27 cellular contexts compared by ENCODE assay signal in the genomic region with DNA sequence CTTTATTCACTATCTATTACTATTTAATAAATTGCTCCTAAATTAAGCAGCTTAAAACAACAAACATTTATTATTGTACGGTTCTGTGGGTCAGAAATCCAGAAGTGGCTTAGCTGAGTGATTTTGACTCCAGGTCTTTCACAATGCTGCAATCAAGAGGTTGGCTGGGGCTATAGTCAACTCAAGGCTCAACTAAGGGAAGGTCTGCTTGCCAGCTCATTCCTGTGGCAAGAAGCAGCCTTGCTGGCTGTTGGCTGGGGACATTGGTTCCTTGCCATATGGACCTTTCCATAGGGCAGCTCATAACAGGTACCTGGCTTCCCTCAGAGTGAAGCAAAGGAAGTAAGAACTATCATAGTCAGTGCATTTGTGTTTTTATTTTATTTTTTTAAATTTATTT. TPM values are rescaled to one million over a fixed set of nuclear protein-coding genes. Genes with fewer than 3 reads are reported as not detected.
DNase-seq lines count a peak whose midpoint lies in the region; ATAC-seq and TF ChIP-seq lines count a peak whose summit lies in the region.
"Had no signal": no experiment of that assay in that cellular context is flagged by ENCODE, and none has a peak within 500 bp of the region (broad histone marks: within the 10 kb centered on the region; RNA-seq: fewer than 3 reads in every experiment).

No MANE protein-coding gene starts in this region.

- ATAC-seq in sciatic nerve (peak; percentile 76), HG02973 (IDR thresholded peaks at IDR 0.05; ENCODE audit: unreplicated experiment) (no peak)
- ATAC-seq: activated CD4-positive, alpha-beta T cell treated with anti-CD3 and anti-CD28 coated beads for 36 hours; activated CD8-positive, alpha-beta T cell treated with anti-CD3 and anti-CD28 coated beads, Interleukin-2, amount 10 ng/mL, durations not matched to agents 7 days and 5 days; K562; naive thymus-derived CD4-positive, alpha-beta T cell; stimulated activated naive CD8-positive, alpha-beta T cell treated with anti-CD3 and anti-CD28 coated beads, Interleukin-15, amount 100 ng/mL, for 72 hours had no signal

- peak overlapping the region; percentile 48 for H3K4me3 ChIP-seq in adipocyte (ENCODE audit: low read length)
- no peak overlapping the region for H3K4me3 ChIP-seq in fibroblast of pulmonary artery (replicated peaks; ENCODE audit: low read depth, low read length)
- H3K4me3 ChIP-seq: K562, MG63, tibial artery had no signal

- H3K36me3 ChIP-seq in adipocyte (ENCODE audit: control insufficient read depth, insufficient read depth, low read length, severe bottlenecking): no peaks in the 10 kb centered on the region
- H3K36me3 ChIP-seq: BE2C, MG63, tibial artery had no signal

- peaks cover 15% of the 10 kb centered on the region for H3K4me1 ChIP-seq in adipocyte (ENCODE audit: control insufficient read depth, insufficient read depth, low read length)

- DNase-seq in AG20443 (ENCODE audit: low spot score) (peak; percentile 14), adipocyte (ENCODE audit: low read depth) (no peak), fibroblast of pulmonary artery (ENCODE audit: low read depth) (peak; percentile 50), sciatic nerve (ENCODE audit: low spot score) (no peak), GDM1 (lab: John Stamatoyannopoulos, UW) (no peak), activated T-cell treated with anti-CD3 and anti-CD28 coated beads for 4 hours (no peak), MV-4-11 (lab: John Stamatoyannopoulos, UW) (no peak)
- DNase-seq: activated CD4-positive, alpha-beta T cell treated with anti-CD3 and anti-CD28 coated beads for 36 hours; activated CD8-positive, alpha-beta T cell treated with anti-CD3 and anti-CD28 coated beads, Interleukin-2, amount 10 ng/mL, durations not matched to agents 7 days and 5 days; activated effector memory CD4-positive, alpha-beta T cell treated with Interleukin-2 at 50 U/mL for 16 hours; activated naive CD8-positive, alpha-beta T cell treated with anti-CD3 and anti-CD28 coated beads, Interleukin-2, amount 10 ng/mL, durations not matched to agents 7 days and 5 days; BE2C; DMS79; left cardiac atrium; naive thymus-derived CD4-positive, alpha-beta T cell; NCI-H1417 treated with DMSO at 0.1 percent for 48 hours; NCI-H2081 treated with DMSO at 0.1 percent for 48 hours; NCI-H748 treated with DMSO at 0.1 percent for 48 hours; nucleus accumbens; small intestine; stimulated activated CD4-positive, alpha-beta T cell treated with anti-CD3 and anti-CD28 coated beads, Interleukin-1b, Interleukin-23, amount 100 ng/mL, for 48 hours; stimulated activated CD8-positive, alpha-beta memory T cell treated with anti-CD3 and anti-CD28 coated beads, Interleukin-4, amount 100 ng/mL, for 48 hours; stimulated activated naive CD8-positive, alpha-beta T cell treated with anti-CD3 and anti-CD28 coated beads, Interleukin-15, amount 100 ng/mL, for 72 hours had no signal

- no peak for TF ChIP-seq CTCF in fibroblast of pulmonary artery (IDR thresholded peaks at IDR 0.05; ENCODE audit: low read length, missing control alignments)

- no peaks in the 10 kb centered on the region for H3K9me3 ChIP-seq in adipocyte (ENCODE audit: control insufficient read depth, low read length)
- H3K9me3 ChIP-seq: BE2C, MG63, tibial artery had no signal

- peaks cover 8% of the 10 kb centered on the region for H3K27me3 ChIP-seq in adipocyte (replicated peaks; ENCODE audit: control insufficient read depth, insufficient read depth, low read length)
- H3K27me3 ChIP-seq: BE2C had no signal

- no peak overlapping the region for H3K9ac ChIP-seq in adipocyte (ENCODE audit: low read length)

- intact Hi-C loops in sciatic nerve (cut with DNase I): no loop called here

RNA-seq across cellular contexts. Expression of a gene that starts 5.0 kb away (rescaled TPM):
- 48.3 TPM for total RNA-seq in sciatic nerve

Comparison
In these comparisons a context has a peak if more than half of its experiments do, and no peak if none do; other contexts are left out.
1. DNase-seq: peak in AG20443 (single experiment) and fibroblast of pulmonary artery (single experiment); none in adipocyte (single experiment), sciatic nerve (single experiment), GDM1 (single experiment), activated T-cell treated with anti-CD3 and anti-CD28 coated beads for 4 hours (single experiment) and MV-4-11 (single experiment).